In genomic region chr15:90033448-90033847, GRCh38 we compare ENCODE assay signal across 12 cellular contexts. TPM values are rescaled to one million over a fixed set of nuclear protein-coding genes. Genes with fewer than 3 reads are reported as not detected.
DNase-seq lines count a peak whose midpoint lies in the region; ATAC-seq, FAIRE-seq and TF ChIP-seq lines count a peak whose summit lies in the region.
"Had no signal": no experiment of that assay in that cellular context is flagged by ENCODE, and none has a peak within 500 bp of the region (broad histone marks: within the 10 kb centered on the region; RNA-seq: fewer than 3 reads in every experiment).

No MANE protein-coding gene starts in this region.

- RAD21 ChIA-PET in GM12878 (lab: Charles Lee; ENCODE audit: unreplicated experiment), result interaction anchor here (0.5 to 4.9 kb wide), 3 partner anchors 8 to 30 kb away, joined by 3 to 39 read pairs (median 6); no protein-coding TSS in a partner anchor

- in situ Hi-C loops in GM12878 (cut with MboI), result no loop called here
- in situ Hi-C loops in transverse colon (cut with MboI; ENCODE audit: low pct_ligation_motif_present in 1 of 4, low pct_unique_long_range_greater_than_20kb in 1 of 4, low sequenced_read_pairs in 3 of 4), result no loop called here

- SMC1A ChIA-PET in GM12878 (lab: Charles Lee; ENCODE audit: uncharacterized antibody, unreplicated experiment), result interaction anchor here (0.9 to 12.0 kb wide), 5 partner anchors 11 to 62 kb away, joined by 3 to 224 read pairs (median 3); partner anchors contain the start of gene ZNF710

- 71 to 95% (median 79%) methylated on average over 6 of the region's 6 CpGs for WGBS in heart left ventricle, 4 donors
- WGBS in GM12878 (ENCODE audit: insufficient coverage, insufficient replicate concordance, low lambda C conversion rate, missing lambda C conversion rate), result 87% methylated on average over 6 of the region's 6 CpGs
- WGBS in mesodermal cell (ENCODE audit: insufficient coverage in 2 of 2), 2 experiments, result 74 to 96% methylated on average over 5 to 6 of the region's 6 CpGs
- 69% methylated on average over 6 of the region's 6 CpGs; no CpG with 5 or more reads in 1 of the 2 donors for WGBS in transverse colon (ENCODE audit: low coverage in 1 of 2), 2 donors
- WGBS in esophagus muscularis mucosa, result 89% methylated on average over 5 of the region's 6 CpGs

- H3K27ac ChIP-seq in heart left ventricle (peak overlapping the region in 8 of 12 donors; percentile 11 to 97 (median 53)), GM12878 (ENCODE audit: control insufficient read depth, insufficient read depth) (peak overlapping the region; percentile 55), mesodermal cell (ENCODE audit: low read depth, low read length, severe bottlenecking) (peak overlapping the region; percentile 88), transverse colon (peak overlapping the region; percentile 78 to 90 (median 84)), esophagus muscularis mucosa (replicated peaks in 1 of 4) (peak overlapping the region in 1 of 4 donors; percentile 47)

- intact Hi-C loops in heart left ventricle (cut with DNase I) (loop anchor here in 1 of 10 donors (5.0 kb wide), 1 partner anchor 34 kb away; no protein-coding TSS in a partner anchor), left cardiac atrium (cut with DNase I) (no loop called here), GM12878 (cut with micrococcal nuclease; ENCODE audit: unreplicated experiment) (loop anchor here (5.0 kb wide), 1 partner anchor 39 kb away; no protein-coding TSS in a partner anchor), transverse colon (cut with DNase I; ENCODE audit: low total_unique reads) (no loop called here), esophagus muscularis mucosa (cut with DNase I) (no loop called here)

- H3K9me3 ChIP-seq in heart left ventricle, result no peaks in the 10 kb centered on the region
- H3K9me3 ChIP-seq in GM12878 (replicated peaks; ENCODE audit: control insufficient read depth, insufficient read depth, low read length), result no peaks in the 10 kb centered on the region; the same call in 1 of the 3 replicates
- H3K9me3 ChIP-seq in mesodermal cell (ENCODE audit: control insufficient read depth, low read length), result no peaks in the 10 kb centered on the region
- H3K9me3 ChIP-seq in transverse colon, result no peaks in the 10 kb centered on the region
- H3K9me3 ChIP-seq in esophagus muscularis mucosa, result no peaks in the 10 kb centered on the region

- H3K27me3 ChIP-seq in heart left ventricle, result no peaks in the 10 kb centered on the region
- H3K27me3 ChIP-seq in GM12878 (replicated peaks in 1 of 2; ENCODE audit: control insufficient read depth in 2 of 2, insufficient read depth in 2 of 2, low read length in 1 of 2), result no peaks in the 10 kb centered on the region
- H3K27me3 ChIP-seq in transverse colon, result no peaks in the 10 kb centered on the region
- H3K27me3 ChIP-seq in esophagus muscularis mucosa, result no peaks in the 10 kb centered on the region

- BruUV-seq in GM12878 (replicated peaks; lab: Mats Ljungman, UMichigan), result no TSS peak

- CTCF ChIA-PET in GM12878 (lab: Yijun Ruan, JAX), result interaction anchor here (0.6 to 3.4 kb wide), 7 partner anchors 11 to 65 kb away, joined by 3 to 15 read pairs (median 4); no protein-coding TSS in a partner anchor

- no peak overlapping the region for H3K4me3 ChIP-seq in heart left ventricle
- H3K4me3 ChIP-seq in GM12878, result no peak overlapping the region
- H3K4me3 ChIP-seq in mesodermal cell (ENCODE audit: extremely low read depth, insufficient read depth, low read length, poor library complexity, severe bottlenecking), result no peak overlapping the region
- H3K4me3 ChIP-seq in transverse colon, result no peak overlapping the region
- H3K4me3 ChIP-seq in esophagus muscularis mucosa, result no peak overlapping the region

- no peak for TF ChIP-seq POLR2A in heart left ventricle (IDR thresholded peaks at IDR 0.05)
- TF ChIP-seq POLR2A in GM12878 (IDR thresholded peaks at IDR 0.05; ENCODE audit: low read depth, low read length), result no peak
- TF ChIP-seq POLR2A in transverse colon (IDR thresholded peaks at IDR 0.05), result no peak
- no peak for TF ChIP-seq POLR2A in esophagus muscularis mucosa (IDR thresholded peaks at IDR 0.05; ENCODE audit: low read depth)

- TF ChIP-seq CTCF in heart left ventricle (IDR thresholded peaks at IDR 0.05) (no peak), GM12878 (IDR thresholded peaks at IDR 0.05 in 2 of 3, conservative IDR thresholded peaks at IDR 0.05 in 1 of 3; ENCODE audit: control insufficient read depth in 2 of 3, extremely low read depth in 1 of 3, insufficient read depth in 1 of 3, low read depth in 3 of 3, low read length in 3 of 3) (no peak), transverse colon (IDR thresholded peaks at IDR 0.05) (no peak), esophagus muscularis mucosa (IDR thresholded peaks at IDR 0.05) (no peak)

- POLR2A ChIA-PET in GM12878 (lab: Charles Lee), result interaction anchor here (1.0 to 7.5 kb wide), 3 partner anchors 27 to 67 kb away, joined by 3 to 56 read pairs (median 6); no protein-coding TSS in a partner anchor

- no peak overlapping the region for H2AFZ ChIP-seq in GM12878 (ENCODE audit: control insufficient read depth, low read depth, low read length)

- ATAC-seq in heart left ventricle (no peak), left cardiac atrium (no peak), GM12878 (no peak), HG02973 (IDR thresholded peaks at IDR 0.05; ENCODE audit: unreplicated experiment) (no peak)

- H3K9ac ChIP-seq in GM12878 (ENCODE audit: control insufficient read depth, insufficient read depth, low read length), result no peak overlapping the region

- peak in 1 of 5 donors; percentile 26 for DNase-seq in heart left ventricle
- DNase-seq in left cardiac atrium, result no peak
- no peak for DNase-seq in GM12878 (ENCODE audit: low read depth, low spot score)
- DNase-seq in transverse colon, result no peak
- no peak for DNase-seq in esophagus muscularis mucosa (ENCODE audit: extremely low spot score)
- DNase-seq in UCSD-AML1 (lab: John Stamatoyannopoulos, UW; ENCODE audit: unreplicated experiment), result no peak
- DNase-seq: NCI-H146 had no signal

- H3K4me1 ChIP-seq in heart left ventricle (peaks cover 6 to 97% (median 56%) of the 10 kb centered on the region in 12 donors), GM12878 (ENCODE audit: control insufficient read depth, insufficient read depth, low read length) (peaks cover 58% of the 10 kb centered on the region), mesodermal cell (ENCODE audit: control insufficient read depth, insufficient read depth, low read length, poor library complexity, severe bottlenecking) (peaks cover 56% of the 10 kb centered on the region), transverse colon (peaks cover 21 to 90% (median 68%) of the 10 kb centered on the region in 4 donors), esophagus muscularis mucosa (peaks cover 32 to 70% (median 64%) of the 10 kb centered on the region in 4 donors)

- H3K4me2 ChIP-seq in GM12878 (ENCODE audit: control insufficient read depth, insufficient read depth), result peak overlapping the region; percentile 54

- no peak for FAIRE-seq in GM12878 (lab: Jason Lieb, UNC)
- FAIRE-seq: endometrium, TTC549, urothelium cell line had no signal

- no peaks in the 10 kb centered on the region for H4K20me1 ChIP-seq in GM12878 (ENCODE audit: control insufficient read depth, insufficient read depth)

- no peak for TF ChIP-seq RAD21 in GM12878 (IDR thresholded peaks at IDR 0.05; ENCODE audit: insufficient read depth, low read depth, low read length)

- H3K36me3 ChIP-seq in heart left ventricle (no peaks in the 10 kb centered on the region), GM12878 (ENCODE audit: control insufficient read depth in 2 of 2, insufficient read depth in 2 of 2, low read length in 1 of 2) (peaks cover 0 to 4% of the 10 kb centered on the region in 2 experiments; a peak in 3 of 4 replicates), mesodermal cell (ENCODE audit: control insufficient read depth, insufficient read depth, low read length) (peaks cover 2% of the 10 kb centered on the region), transverse colon (no peaks in the 10 kb centered on the region), esophagus muscularis mucosa (no peaks in the 10 kb centered on the region)

- TF ChIP-seq EP300 in GM12878 (IDR thresholded peaks at IDR 0.05; ENCODE audit: borderline replicate concordance in 1 of 2, control insufficient read depth in 1 of 2, low read depth in 2 of 2, low read length in 2 of 2), result no peak
- no peak for TF ChIP-seq EP300 in transverse colon (IDR thresholded peaks at IDR 0.05; ENCODE audit: low read depth)
- no peak for TF ChIP-seq EP300 in esophagus muscularis mucosa (IDR thresholded peaks at IDR 0.05)

- peaks cover 63% of the 10 kb centered on the region for H3K79me2 ChIP-seq in GM12878 (ENCODE audit: control insufficient read depth, insufficient read depth, low read length)

TF ChIP-seq in GM12878, 131 proteins besides CTCF, POLR2A, EP300 and RAD21 (continues in another document):
- TF ChIP-seq EZH2 (IDR thresholded peaks at IDR 0.05; ENCODE audit: borderline replicate concordance, control insufficient read depth, low read depth, low read length) (no peak), LARP7 (IDR thresholded peaks at IDR 0.05) (no peak), CBX5 (IDR thresholded peaks at IDR 0.05; ENCODE audit: low read depth) (no peak), NFXL1 (IDR thresholded peaks at IDR 0.05; ENCODE audit: borderline replicate concordance) (no peak)

RNA-seq across cellular contexts. Expression of gene ZNF710, which starts 32.3 kb away (rescaled TPM):
- total RNA-seq in heart left ventricle (10 to 100 TPM in 1 of 9 donors, 1 to 10 TPM in 8; 2.9 to 22.4 (median 5.9) TPM), left cardiac atrium (1 to 10 TPM; 6.7 to 7.0 TPM), GM12878 (2014; rRNA removed) (17.3 and 23.0 TPM in 2 replicates), GM12878 (2014; rRNA removed; fragmentation: Illumina TruSeq; extraction: Trizol) (11.3 and 13.7 TPM in 2 replicates), GM12878 (2021) (31.5 and 43.5 TPM in 2 replicates), transverse colon (10 to 100 TPM; 27.3 to 43.4 (median 35.6) TPM), esophagus muscularis mucosa (10 to 100 TPM in 2 of 4 donors, 1 to 10 TPM in 2; 6.6 to 13.8 (median 10.1) TPM)
- polyA plus RNA-seq in heart left ventricle (1 to 10 TPM; 3.4 to 6.1 TPM), GM12878 (2011; rRNA removed) (4.0 and 6.6 TPM in 2 replicates), GM12878 (2014; fragmentation: Illumina TruSeq; extraction: Trizol) (3.6 and 13.1 TPM in 2 replicates), GM12878 (2014; fragmentation: Nextera tagmentation; extraction: Ambion mirVana) (1 to 10 TPM; 1.4 to 4.5 TPM), GM12878 (2014; rRNA removed) (13.5 and 16.7 TPM in 2 replicates), GM12878 (2016; fragmentation: Nextera tagmentation; extraction: Ambion mirVana) (1 to 10 TPM; 4.1 to 5.1 TPM)
- total RNA-seq in GM12878 (2013; cell fraction: nucleolus; rRNA removed), result 34.7 and 37.4 TPM in 2 replicates
- 3.8 TPM for polyA plus RNA-seq in GM12878 (2011; ENCODE audit: low read depth)
- 9.5 and 10.0 TPM in 2 replicates for polyA plus RNA-seq in GM12878 (2011; cell fraction: cytosol; rRNA removed)
- 11.6 and 18.2 TPM in 2 replicates for polyA plus RNA-seq in GM12878 (2011; cell fraction: nucleus; rRNA removed)
- polyA plus RNA-seq in GM12878 (2012), result 7.9 and 10.4 TPM in 2 replicates
- polyA minus RNA-seq in GM12878 (2011; rRNA and poly(A)+ RNA removed), result 11.6 and 19.6 TPM in 2 replicates
- polyA minus RNA-seq in GM12878 (2011; cell fraction: cytosol; rRNA and poly(A)+ RNA removed), result 14.3 and 15.8 TPM in 2 replicates
- polyA minus RNA-seq in GM12878 (2011; cell fraction: nucleus; rRNA and poly(A)+ RNA removed), result 5.4 and 10.0 TPM in 2 replicates
- polyA plus RNA-seq in mesodermal cell (2013, experiment 1 of 2), result 32.7 TPM
- polyA plus RNA-seq in mesodermal cell (2013, experiment 2 of 2), result 29.2 TPM
